23 cellular contexts compared by ENCODE assay signal in the genomic region with DNA sequence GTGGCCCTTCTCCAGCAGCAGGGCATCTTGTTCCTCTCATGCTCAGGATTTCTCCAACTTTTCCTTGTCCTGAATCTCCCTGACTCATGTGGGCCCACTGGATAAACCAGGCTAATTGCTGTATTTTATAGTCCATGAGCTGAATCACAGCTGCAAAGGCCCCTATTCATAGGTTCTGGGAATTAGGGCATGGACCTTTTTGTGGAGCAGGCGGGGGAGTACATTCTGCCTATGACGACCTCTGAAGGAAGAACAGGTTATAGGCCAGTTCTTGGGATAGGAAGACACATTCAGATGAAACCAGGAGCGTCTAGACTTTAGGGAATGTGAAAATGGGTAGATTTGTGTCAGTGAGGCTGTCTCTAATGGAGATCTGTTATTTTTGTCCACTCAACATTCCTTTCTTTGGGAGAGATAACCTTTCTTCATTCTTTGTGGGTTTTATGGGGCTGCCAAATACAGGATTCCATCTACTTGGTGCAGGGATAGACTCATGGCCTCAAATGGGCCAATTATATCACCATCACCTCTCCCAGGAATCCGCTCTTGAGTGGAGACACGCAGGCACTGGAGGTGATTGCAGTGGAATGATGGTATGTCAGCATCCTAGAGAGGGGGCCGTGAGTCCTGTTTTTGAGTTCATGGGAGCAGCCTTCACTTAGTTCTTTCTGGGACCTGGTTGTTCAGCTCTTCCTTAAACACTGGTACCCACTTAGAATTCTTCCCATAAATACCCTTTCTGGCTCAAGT. TPM values are rescaled to one million over a fixed set of nuclear protein-coding genes. Genes with fewer than 3 reads are reported as not detected.
DNase-seq lines count a peak whose midpoint lies in the region; FAIRE-seq and TF ChIP-seq lines count a peak whose summit lies in the region.
"Had no signal": no experiment of that assay in that cellular context is flagged by ENCODE, and none has a peak within 500 bp of the region (broad histone marks: within the 10 kb centered on the region; RNA-seq: fewer than 3 reads in every experiment).

No MANE protein-coding gene starts in this region.

- peaks cover 5% of the 10 kb centered on the region for H3K79me1 ChIP-seq in trophoblast cell (ENCODE audit: low read length)

- H4K91ac ChIP-seq in trophoblast cell (ENCODE audit: low read depth, low read length): peak overlapping the region; percentile 63

- peaks cover 2% of the 10 kb centered on the region for H3K9me3 ChIP-seq in trophoblast cell (ENCODE audit: insufficient read depth, low read depth, low read length)
- H3K9me3 ChIP-seq: A549; BE2C; BLaER1 treated with 17β-estradiol and CSF1 and Interleukin-3, amounts not matched to agents 10 nM and 100 nM; HAP-1 had no signal

- H3K4me1 ChIP-seq in trophoblast cell (ENCODE audit: control insufficient read depth in 1 of 2, insufficient read depth in 2 of 2, low read length in 2 of 2): peaks cover 6% of the 10 kb centered on the region in 2 experiments
- H3K4me1 ChIP-seq: A549, BE2C, HAP-1 had no signal

- no peaks in the 10 kb centered on the region for H3K36me3 ChIP-seq in trophoblast cell (ENCODE audit: control insufficient read depth in 1 of 2, insufficient read depth in 2 of 2, low read length in 2 of 2)
- H3K36me3 ChIP-seq: BE2C; BLaER1 treated with 17β-estradiol and CSF1 and Interleukin-3, amounts not matched to agents 10 nM and 100 nM; HAP-1 had no signal

- no peak overlapping the region for H2AK5ac ChIP-seq in trophoblast cell (ENCODE audit: low read length)

- H2AFZ ChIP-seq in trophoblast cell (ENCODE audit: insufficient read depth, low read length, poor library complexity): no peak overlapping the region

- H3K14ac ChIP-seq in trophoblast cell (ENCODE audit: low read length): no peak overlapping the region

- H3K27me3 ChIP-seq in trophoblast cell (ENCODE audit: insufficient read depth, low read length): no peaks in the 10 kb centered on the region
- H3K27me3 ChIP-seq: BLaER1 treated with 17β-estradiol and CSF1 and Interleukin-3, amounts not matched to agents 10 nM and 100 nM had no signal

- H4K12ac ChIP-seq in trophoblast cell (ENCODE audit: low read depth, low read length): no peak overlapping the region

- H3K9ac ChIP-seq in trophoblast cell (ENCODE audit: low read length): no peak overlapping the region
- H3K9ac ChIP-seq: BLaER1 treated with 17β-estradiol and CSF1 and Interleukin-3, amounts not matched to agents 10 nM and 100 nM had no signal

- H2BK120ac ChIP-seq in trophoblast cell (ENCODE audit: insufficient read depth, low read length, poor library complexity): peak overlapping the region; percentile 71

- H2BK5ac ChIP-seq in trophoblast cell (ENCODE audit: low read depth, low read length, poor library complexity): peak overlapping the region; percentile 63

- H3K27ac ChIP-seq in trophoblast cell (ENCODE audit: low read depth, low read length): peak overlapping the region; percentile 50
- H3K27ac ChIP-seq: A549; BLaER1 treated with 17β-estradiol and CSF1 and Interleukin-3, amounts not matched to agents 10 nM and 100 nM had no signal

- no peak overlapping the region for H4K8ac ChIP-seq in trophoblast cell (ENCODE audit: low read depth, low read length)

- H3K4me2 ChIP-seq in trophoblast cell (ENCODE audit: low read length): no peak overlapping the region
- H3K4me2 ChIP-seq: A549; BLaER1 treated with 17β-estradiol and CSF1 and Interleukin-3, amounts not matched to agents 10 nM and 100 nM had no signal

- DNase-seq in astrocyte of the hippocampus (ENCODE audit: low read depth, low spot score): peak; percentile 38
- DNase-seq in kidney glomerular epithelial cell (lab: John Stamatoyannopoulos, UW): peak; percentile 40
- DNase-seq in trophoblast cell: peak in 1 of 2 donors; percentile 54
- DNase-seq in GM12891 (ENCODE audit: insufficient read length, low spot score): no peak
- no peak for DNase-seq in T-helper 1 cell
- no peak for DNase-seq in NCI-H226
- no peak for DNase-seq in DMS153 treated with DMSO at 0.1 percent for 48 hours (lab: John Stamatoyannopoulos, UW; ENCODE audit: unreplicated experiment)
- DNase-seq: 8988T; ACHN; AML-193; BE2C; CD4-positive, alpha-beta T cell; CD8-positive, alpha-beta memory T cell; DMS 273 treated with DMSO at 0.1 percent for 48 hours; GF-D8; GOT3; HFFc6 had no signal

- TF ChIP-seq POLR2A in GM12891 (IDR thresholded peaks at IDR 0.05; ENCODE audit: low read depth, low read length): no peak

- no peak overlapping the region for H3K23ac ChIP-seq in trophoblast cell (ENCODE audit: low read length)

- H3K4me3 ChIP-seq in trophoblast cell (ENCODE audit: low read depth, low read length): no peak overlapping the region
- H3K4me3 ChIP-seq: A549; BLaER1 treated with 17β-estradiol and CSF1 and Interleukin-3, amounts not matched to agents 10 nM and 100 nM; HAP-1 had no signal

- no peaks in the 10 kb centered on the region for H3K79me2 ChIP-seq in trophoblast cell (ENCODE audit: control insufficient read depth, insufficient read depth, low read length, poor library complexity)

- no peak for FAIRE-seq in GM12891 (lab: Jason Lieb, UNC)
- FAIRE-seq: A549, GM12892, H54 had no signal

- WGBS in trophoblast cell (ENCODE audit: extremely low coverage, insufficient coverage, insufficient read length): no CpG with 5 or more reads among the region's 6 CpGs

- H3K4ac ChIP-seq in trophoblast cell (ENCODE audit: low read depth, low read length): no peak overlapping the region

- H2BK12ac ChIP-seq in trophoblast cell (ENCODE audit: low read length): no peak overlapping the region

- H3K18ac ChIP-seq in trophoblast cell (ENCODE audit: low read length): no peak overlapping the region

TF ChIP-seq in GM12891, 5 proteins besides CTCF, POLR2A, EP300 and RAD21:
- TF ChIP-seq SPI1 (IDR thresholded peaks at IDR 0.05; ENCODE audit: low read depth, low read length) (no peak), POU2F2 (IDR thresholded peaks at IDR 0.05; ENCODE audit: low read depth, low read length) (no peak), POLR2AphosphoS5 (IDR thresholded peaks at IDR 0.05; ENCODE audit: low read depth, low read length) (no peak), TAF1 (IDR thresholded peaks at IDR 0.05; ENCODE audit: low read depth, low read length) (no peak), PAX5 (IDR thresholded peaks at IDR 0.05; ENCODE audit: insufficient read depth, low read length, severe bottlenecking) (no peak)

RNA-seq across cellular contexts. Expression of gene CNMD, which starts 45.1 kb away (rescaled TPM):
- polyA plus RNA-seq in trophoblast cell (2013): 12.9 and 14.0 TPM in 2 replicates
- 0.37 TPM for polyA plus RNA-seq in GM12891 (2012; ENCODE audit: low read depth, missing spikeins)
- polyA plus RNA-seq: A549; CD14-positive monocyte; CD8-positive, alpha-beta memory T cell had no signal

Comparison
In these comparisons a context has a peak if more than half of its experiments do, and no peak if none do; other contexts are left out.
1. DNase-seq: peak in astrocyte of the hippocampus (single experiment) and kidney glomerular epithelial cell (single experiment); none in GM12891 (single experiment), T-helper 1 cell (0 of 5), NCI-H226 (single experiment) and DMS153 treated with DMSO at 0.1 percent for 48 hours (single experiment).